Comparison of ENCODE assay signal across 11 cellular contexts in genomic region chr15:85753261-85753660, GRCh38.
"Had no signal": no experiment of that assay in that cellular context is flagged by ENCODE, and none has a peak within 500 bp of the region (broad histone marks: within the 10 kb centered on the region; RNA-seq: fewer than 3 reads in every experiment).

No MANE protein-coding gene starts in this region.

- DNase-seq: activated CD4-positive, alpha-beta memory T cell treated with anti-CD3 and anti-CD28 coated beads, Interleukin-2, amount 10 ng/mL, durations not matched to agents 7 days and 5 days; activated CD4-positive, alpha-beta T cell treated with anti-CD3 and anti-CD28 coated beads for 36 hours; colonic mucosa; effector CD4-positive, alpha-beta T cell; hippocampal formation; naive B cell; small intestine; SW 1271 had no signal

- H3K27ac Mint-ChIP-seq: activated CD4-positive, alpha-beta memory T cell treated with anti-CD3 and anti-CD28 coated beads, Interleukin-2, amount 10 ng/mL, durations not matched to agents 7 days and 5 days; activated CD4-positive, alpha-beta T cell treated with anti-CD3 and anti-CD28 coated beads for 36 hours had no signal

- H3K9me3 Mint-ChIP-seq: activated CD4-positive, alpha-beta memory T cell treated with anti-CD3 and anti-CD28 coated beads, Interleukin-2, amount 10 ng/mL, durations not matched to agents 7 days and 5 days; activated T-helper 2 cell treated with anti-CD3 and anti-CD28 coated beads, Interferon-gamma antibody, Interleukin-2, Interleukin-4, amounts not matched to agents 10 μg/mL and 5 μg/mL and 100 μg/mL, durations not matched to agents 14 hours and 24 hours and 36 hours; naive B cell had no signal

- H3K27me3 Mint-ChIP-seq: activated CD4-positive, alpha-beta memory T cell treated with anti-CD3 and anti-CD28 coated beads, Interleukin-2, amount 10 ng/mL, durations not matched to agents 7 days and 5 days; activated CD4-positive, alpha-beta T cell treated with anti-CD3 and anti-CD28 coated beads for 36 hours; activated naive CD8-positive, alpha-beta T cell; naive B cell had no signal

- H3K4me3 Mint-ChIP-seq: activated CD4-positive, alpha-beta memory T cell treated with anti-CD3 and anti-CD28 coated beads, Interleukin-2, amount 10 ng/mL, durations not matched to agents 7 days and 5 days; activated CD4-positive, alpha-beta T cell treated with anti-CD3 and anti-CD28 coated beads for 36 hours; naive B cell had no signal

- ATAC-seq: activated CD4-positive, alpha-beta T cell treated with anti-CD3 and anti-CD28 coated beads for 36 hours; gastroesophageal sphincter had no signal

- H3K36me3 Mint-ChIP-seq: activated naive CD8-positive, alpha-beta T cell; naive B cell had no signal
